In genomic region chr16:48614759-48615158, GRCh38 we compare ENCODE assay signal across 1 cellular context.
TF ChIP-seq lines count a peak whose summit lies in the region.

No MANE protein-coding gene starts in this region.

TF ChIP-seq in H1, 55 proteins besides CTCF, POLR2A, EP300 and RAD21:
- TF ChIP-seq HDAC6 (IDR thresholded peaks at IDR 0.05; ENCODE audit: low read depth, low read length) (no peak), MAFK (IDR thresholded peaks at IDR 0.05; ENCODE audit: low read depth, low read length) (no peak), SP2 (IDR thresholded peaks at IDR 0.05; ENCODE audit: low read length) (no peak), BRCA1 (IDR thresholded peaks at IDR 0.05; ENCODE audit: low read depth, low read length) (no peak), TBP (IDR thresholded peaks at IDR 0.05; ENCODE audit: low read depth, low read length) (no peak), SAP30 (IDR thresholded peaks at IDR 0.05; ENCODE audit: insufficient read depth, insufficient replicate concordance, low read length) (no peak), NRF1 (IDR thresholded peaks at IDR 0.05; ENCODE audit: low read depth, low read length) (no peak), TAF7 (optimal IDR thresholded peaks at IDR 0.05; ENCODE audit: borderline replicate concordance, low read depth, low read length) (no peak), GABPA (IDR thresholded peaks at IDR 0.05; ENCODE audit: borderline replicate concordance, insufficient read depth, low read length) (no peak), PHF8 (conservative IDR thresholded peaks at IDR 0.05; ENCODE audit: low read depth, low read length) (no peak), ATF2 (IDR thresholded peaks at IDR 0.05; ENCODE audit: low read length) (no peak), ZNF274 (IDR thresholded peaks at IDR 0.05; ENCODE audit: borderline replicate concordance, extremely low read depth, low read length) (no peak), KDM5A (IDR thresholded peaks at IDR 0.05; ENCODE audit: low read length) (no peak)
